In genomic region chr6:13380761-13381160, GRCh38 we compare ENCODE assay signal across 1 cellular context.
TF ChIP-seq lines count a peak whose summit lies in the region.

No MANE protein-coding gene starts in this region.

TF ChIP-seq in GM23338, 12 proteins besides CTCF, POLR2A, EP300 and RAD21 (continued from another document):
- no peak for TF ChIP-seq ZNF462 (CRISPR knock-in tag; IDR thresholded peaks at IDR 0.05)
